Comparison of ENCODE assay signal across 10 cellular contexts in genomic region chr17:82862758-82863645, GRCh38. TPM values are rescaled to one million over a fixed set of nuclear protein-coding genes. Genes with fewer than 3 reads are reported as not detected.
DNase-seq lines count a peak whose midpoint lies in the region; ATAC-seq, FAIRE-seq and TF ChIP-seq lines count a peak whose summit lies in the region.
"Had no signal": no experiment of that assay in that cellular context is flagged by ENCODE, and none has a peak within 500 bp of the region (broad histone marks: within the 10 kb centered on the region; RNA-seq: fewer than 3 reads in every experiment).

No MANE protein-coding gene starts in this region.

- ATAC-seq in naive thymus-derived CD8-positive, alpha-beta T cell = no peak
- no peak for ATAC-seq in HG03469 (IDR thresholded peaks at IDR 0.05; ENCODE audit: unreplicated experiment)

- H3K79me2 ChIP-seq in astrocyte (ENCODE audit: insufficient read depth, low read length) = peaks cover 29% of the 10 kb centered on the region

- peaks cover 96% of the 10 kb centered on the region for H3K4me1 ChIP-seq in CD4-positive, alpha-beta memory T cell (ENCODE audit: insufficient read depth, low read length)
- peaks cover 43% of the 10 kb centered on the region for H3K4me1 ChIP-seq in astrocyte (ENCODE audit: insufficient read depth, low read length)

- POLR2A ChIA-PET in CD4-positive, alpha-beta memory T cell (lab: Charles Lee; ENCODE audit: partially characterized antibody) = interaction anchor here (0.9 to 5.2 kb wide), 12 partner anchors 9 to 214 kb away, joined by 4 to 83 read pairs (median 5); partner anchors contain the start of gene FN3KRP
- POLR2A ChIA-PET in naive thymus-derived CD8-positive, alpha-beta T cell (lab: Charles Lee) = interaction anchor here (0.5 to 4.8 kb wide), 16 partner anchors 9 to 188 kb away, joined by 3 to 84 read pairs (median 8); no protein-coding TSS in a partner anchor

- no peak overlapping the region for H2AFZ ChIP-seq in astrocyte (ENCODE audit: low read depth, low read length)

- no peaks in the 10 kb centered on the region for H3K9me3 Mint-ChIP-seq in CD4-positive, alpha-beta memory T cell
- H3K9me3 Mint-ChIP-seq in IgD-negative memory B cell (no peaks in the 10 kb centered on the region), astrocyte (ENCODE audit: unreplicated experiment) (no peaks in the 10 kb centered on the region)
- H3K9me3 Mint-ChIP-seq in naive thymus-derived CD8-positive, alpha-beta T cell = no peaks in the 10 kb centered on the region

- H3K4me2 ChIP-seq in astrocyte (ENCODE audit: low read length) = peak overlapping the region; percentile 71

- TF ChIP-seq CTCF in astrocyte (IDR thresholded peaks at IDR 0.05; ENCODE audit: insufficient read depth, low read depth, low read length) = no peak

- H3K36me3 ChIP-seq in CD4-positive, alpha-beta memory T cell (ENCODE audit: insufficient read depth, low read length) = no peaks in the 10 kb centered on the region
- no peaks in the 10 kb centered on the region for H3K36me3 ChIP-seq in astrocyte (ENCODE audit: insufficient read depth, low read length)

- H3K27ac Mint-ChIP-seq in CD4-positive, alpha-beta memory T cell = peak overlapping the region; percentile 89 to 98 (median 96)
- H3K27ac Mint-ChIP-seq in IgD-negative memory B cell (peak overlapping the region in 2 of 3 donors; percentile 59 to 89), astrocyte (ENCODE audit: unreplicated experiment) (no peak overlapping the region)
- peak overlapping the region; percentile 91 to 98 (median 96) for H3K27ac Mint-ChIP-seq in naive thymus-derived CD8-positive, alpha-beta T cell

- no peaks in the 10 kb centered on the region for H3K27me3 Mint-ChIP-seq in CD4-positive, alpha-beta memory T cell
- no peaks in the 10 kb centered on the region for H3K27me3 Mint-ChIP-seq in IgD-negative memory B cell
- no peaks in the 10 kb centered on the region for H3K27me3 Mint-ChIP-seq in astrocyte (ENCODE audit: low read depth, unreplicated experiment)
- H3K27me3 Mint-ChIP-seq in naive thymus-derived CD8-positive, alpha-beta T cell = no peaks in the 10 kb centered on the region

- no peak overlapping the region for H3K9ac ChIP-seq in astrocyte (ENCODE audit: low read length)

- no peak for DNase-seq in CD4-positive, alpha-beta memory T cell
- no peak for DNase-seq in astrocyte (ENCODE audit: low read depth)
- DNase-seq in naive thymus-derived CD8-positive, alpha-beta T cell = peak in 1 of 10 donors; percentile 36
- no peak for DNase-seq in putamen (ENCODE audit: low spot score)
- DNase-seq in NCI-H1694 treated with DMSO at 0.1 percent for 48 hours (lab: John Stamatoyannopoulos, UW) = no peak
- no peak for DNase-seq in midbrain (lab: John Stamatoyannopoulos, UW)
- DNase-seq: DMS153, hypothalamus had no signal

- no peaks in the 10 kb centered on the region for H3K27me3 ChIP-seq in CD4-positive, alpha-beta memory T cell (ENCODE audit: insufficient read depth, low read length)
- H3K27me3 ChIP-seq in astrocyte (ENCODE audit: insufficient read depth, low read length) = no peaks in the 10 kb centered on the region

- H3K9me3 ChIP-seq in CD4-positive, alpha-beta memory T cell (ENCODE audit: control insufficient read depth in 1 of 2, low read length in 2 of 2) = no peaks in the 10 kb centered on the region
- H3K9me3 ChIP-seq in astrocyte (ENCODE audit: insufficient read depth, low read depth, low read length) = no peaks in the 10 kb centered on the region

- peaks cover 12% of the 10 kb centered on the region for H4K20me1 ChIP-seq in astrocyte (ENCODE audit: insufficient read depth, low read length)

- intact Hi-C loops in CD4-positive, alpha-beta memory T cell (cut with micrococcal nuclease) = loop anchor here (10.0 kb wide), 1 partner anchor 182 kb away; no protein-coding TSS in a partner anchor

- H3K36me3 Mint-ChIP-seq in CD4-positive, alpha-beta memory T cell = peaks cover 0 to 4% of the 10 kb centered on the region in 2 donors
- H3K36me3 Mint-ChIP-seq in IgD-negative memory B cell (no peaks in the 10 kb centered on the region), astrocyte (ENCODE audit: low read depth, unreplicated experiment) (peaks cover 2% of the 10 kb centered on the region)
- H3K36me3 Mint-ChIP-seq in naive thymus-derived CD8-positive, alpha-beta T cell = peaks cover 0 to 3% (median 0%) of the 10 kb centered on the region in 3 donors

- FAIRE-seq in astrocyte (lab: Jason Lieb, UNC) = no peak

- CTCF ChIA-PET in CD4-positive, alpha-beta memory T cell (lab: Charles Lee; ENCODE audit: partially characterized antibody) = interaction anchor here (0.7 to 2.3 kb wide), 11 partner anchors 10 to 341 kb away, joined by 3 to 11 read pairs (median 4); no protein-coding TSS in a partner anchor

- peaks cover 47 to 94% (median 66%) of the 10 kb centered on the region in 4 donors for H3K4me1 Mint-ChIP-seq in CD4-positive, alpha-beta memory T cell
- peaks cover 26 to 34% (median 33%) of the 10 kb centered on the region in 3 donors for H3K4me1 Mint-ChIP-seq in IgD-negative memory B cell
- H3K4me1 Mint-ChIP-seq in astrocyte (ENCODE audit: low read depth, unreplicated experiment) = peaks cover 44% of the 10 kb centered on the region
- H3K4me1 Mint-ChIP-seq in naive thymus-derived CD8-positive, alpha-beta T cell = peaks cover 34 to 86% (median 75%) of the 10 kb centered on the region in 4 donors

- peak overlapping the region in 7 of 8 donors; percentile 70 to 84 (median 82) for H3K4me3 Mint-ChIP-seq in CD4-positive, alpha-beta memory T cell
- peak overlapping the region in 2 of 4 donors; percentile 33 to 66 for H3K4me3 Mint-ChIP-seq in IgD-negative memory B cell
- H3K4me3 Mint-ChIP-seq in astrocyte (ENCODE audit: unreplicated experiment) = no peak overlapping the region
- H3K4me3 Mint-ChIP-seq in naive thymus-derived CD8-positive, alpha-beta T cell = peak overlapping the region in 7 of 10 donors; percentile 57 to 89 (median 82)

- H3K27ac ChIP-seq in CD4-positive, alpha-beta memory T cell (ENCODE audit: low read depth, low read length) = peak overlapping the region; percentile 74
- peak overlapping the region; percentile 39 for H3K27ac ChIP-seq in astrocyte (ENCODE audit: low read depth, low read length)

- H3K4me3 ChIP-seq in CD4-positive, alpha-beta memory T cell (ENCODE audit: low read length in 2 of 2) = no peak overlapping the region
- no peak overlapping the region for H3K4me3 ChIP-seq in astrocyte (ENCODE audit: insufficient read depth, low read depth, low read length)

RNA-seq across cellular contexts. Expression of gene ZNF750, which starts 23.2 kb away (rescaled TPM):
- total RNA-seq in CD4-positive, alpha-beta memory T cell = not detected
- polyA plus RNA-seq in CD4-positive, alpha-beta memory T cell = not detected
- polyA plus RNA-seq in IgD-negative memory B cell = not detected
- total RNA-seq in astrocyte = 0.07 and 0.34 TPM in 2 replicates
- total RNA-seq in naive thymus-derived CD8-positive, alpha-beta T cell = not detected
- polyA plus RNA-seq in naive thymus-derived CD8-positive, alpha-beta T cell = not detected
